9 cellular contexts compared by ENCODE assay signal in the genomic region with DNA sequence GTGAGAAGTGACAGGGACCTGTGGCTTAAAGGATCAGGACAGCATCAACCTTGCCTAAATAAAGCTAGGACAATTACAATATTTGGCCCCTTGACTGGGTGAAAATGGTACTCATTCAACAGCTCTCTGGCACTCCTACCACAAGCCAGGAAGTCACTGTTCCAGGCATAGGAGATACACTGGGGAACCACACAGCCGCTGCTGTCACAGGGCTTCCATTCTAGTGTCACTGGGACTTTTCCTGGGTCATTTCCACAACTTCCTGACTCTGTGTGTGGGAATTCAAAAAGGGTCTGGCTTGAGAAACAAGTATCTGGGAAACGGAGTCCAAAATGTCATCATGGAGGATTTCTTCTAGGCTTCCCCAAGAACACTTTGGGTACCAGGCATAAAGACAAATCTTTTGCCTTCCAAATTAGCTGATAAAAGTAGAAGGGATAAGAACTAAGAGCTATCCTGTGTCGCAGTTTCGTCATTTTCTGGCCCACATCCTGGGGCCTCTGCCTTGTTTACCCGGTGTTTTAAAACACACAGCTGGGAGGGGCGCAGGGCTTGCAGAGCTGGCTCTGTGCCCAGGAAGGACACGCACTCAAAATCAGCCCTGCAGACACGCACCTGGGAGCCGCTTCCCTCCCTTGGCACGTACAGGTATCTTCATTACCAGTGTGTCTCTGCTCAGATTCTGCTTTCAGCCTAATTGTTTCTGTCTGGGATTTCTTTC. TPM values are rescaled to one million over a fixed set of nuclear protein-coding genes. Genes with fewer than 3 reads are reported as not detected.
DNase-seq lines count a peak whose midpoint lies in the region; ATAC-seq and TF ChIP-seq lines count a peak whose summit lies in the region.
"Had no signal": no experiment of that assay in that cellular context is flagged by ENCODE, and none has a peak within 500 bp of the region (broad histone marks: within the 10 kb centered on the region; RNA-seq: fewer than 3 reads in every experiment).

No MANE protein-coding gene starts in this region.

- no peaks in the 10 kb centered on the region for H3K9me3 ChIP-seq in adrenal gland (replicated peaks in 1 of 3)

- DNase-seq in M059J (ENCODE audit: low read depth) (peak; percentile 34), RPMI7951 (ENCODE audit: low read depth) (peak; percentile 17), adrenal gland (peak in 4 of 7 donors; percentile 25 to 58 (median 28)), natural killer cell (no peak), dorsolateral prefrontal cortex (no peak), hippocampal formation (lab: John Stamatoyannopoulos, UW) (no peak)

- ATAC-seq in natural killer cell, result peak in 2 of 3 donors; percentile 32 to 59
- ATAC-seq in HG02623 (IDR thresholded peaks at IDR 0.05; ENCODE audit: unreplicated experiment), result no peak
- no peak for ATAC-seq in GM19467 (IDR thresholded peaks at IDR 0.05; ENCODE audit: unreplicated experiment)

- TF ChIP-seq POLR2A in adrenal gland (IDR thresholded peaks at IDR 0.05), result no peak

- intact Hi-C loops in adrenal gland (cut with DNase I), result no loop called here
- intact Hi-C loops in natural killer cell (cut with micrococcal nuclease), result no loop called here
- intact Hi-C loops in dorsolateral prefrontal cortex (cut with DNase I), result no loop called here

- H3K36me3 Mint-ChIP-seq in natural killer cell, result no peaks in the 10 kb centered on the region

- no peak overlapping the region for H3K4me3 Mint-ChIP-seq in natural killer cell

- TF ChIP-seq CTCF in adrenal gland (IDR thresholded peaks at IDR 0.05), result no peak
- no peak for TF ChIP-seq CTCF in natural killer cell (IDR thresholded peaks at IDR 0.05)
- TF ChIP-seq CTCF in dorsolateral prefrontal cortex (IDR thresholded peaks at IDR 0.05 in 54 of 56, conservative IDR thresholded peaks at IDR 0.05 in 2 of 56; ENCODE audit: low read depth in 1 of 56, partially characterized antibody in 56 of 56), result no peak

- H3K4me3 ChIP-seq in adrenal gland, result no peak overlapping the region
- no peak overlapping the region for H3K4me3 ChIP-seq in dorsolateral prefrontal cortex

- H3K4me1 Mint-ChIP-seq in natural killer cell, result no peaks in the 10 kb centered on the region

- no peaks in the 10 kb centered on the region for H3K9me3 Mint-ChIP-seq in natural killer cell

- H3K27me3 ChIP-seq in adrenal gland, result no peaks in the 10 kb centered on the region
- H3K27me3 ChIP-seq in dorsolateral prefrontal cortex, result no peaks in the 10 kb centered on the region

- 36 to 50% (median 42%) methylated on average over 10 of the region's 10 CpGs for WGBS in adrenal gland, 4 donors

- H3K27ac ChIP-seq in adrenal gland (no peak overlapping the region), dorsolateral prefrontal cortex (no peak overlapping the region)

- H3K27ac Mint-ChIP-seq in natural killer cell, result no peak overlapping the region

- peaks cover 0 to 5% of the 10 kb centered on the region in 2 donors for H3K27me3 Mint-ChIP-seq in natural killer cell (ENCODE audit: low read depth in 2 of 2)

- H3K36me3 ChIP-seq in adrenal gland (replicated peaks in 1 of 2), result no peaks in the 10 kb centered on the region

- peaks cover 5 to 14% of the 10 kb centered on the region in 2 donors for H3K4me1 ChIP-seq in adrenal gland (replicated peaks in 1 of 2)

RNA-seq across cellular contexts. Expression of a gene that starts 38.0 kb away (rescaled TPM):
- total RNA-seq in M059J (2014; rRNA removed; shearing (Covaris generic)), result not detected in 2 replicates
- not detected in 2 replicates for total RNA-seq in RPMI7951 (2014; rRNA removed; shearing (Covaris generic))
- total RNA-seq in adrenal gland, result 1 to 10 TPM in 2 of 8 donors, under 1 TPM in 2, not detected in 4; 0.18 to 1.4 (median 0.72) TPM
- polyA plus RNA-seq in adrenal gland, result 1 to 10 TPM in 1 of 3 donors, under 1 TPM in 2; 0.27 to 3.2 (median 0.72) TPM
- under 1 TPM in 1 of 3 donors, not detected in 2; 0.40 TPM for total RNA-seq in natural killer cell
- 1 to 10 TPM in 24 of 120 experiments, under 1 TPM in 78, not detected in 18; 0.18 to 2.3 (median 0.69) TPM for total RNA-seq in dorsolateral prefrontal cortex
- total RNA-seq: HT1080 had no signal

RNA-seq across cellular contexts. Expression of a gene that starts 41.7 kb away (rescaled TPM):
- total RNA-seq in M059J (2014; rRNA removed; shearing (Covaris generic)), result 21.2 and 26.0 TPM in 2 replicates
- total RNA-seq in RPMI7951 (2014; rRNA removed; shearing (Covaris generic)), result 13.8 and 18.5 TPM in 2 replicates
- total RNA-seq in adrenal gland (10 to 100 TPM; 12.2 to 30.2 (median 21.7) TPM), natural killer cell (10 to 100 TPM; 26.9 to 36.3 (median 35.2) TPM), dorsolateral prefrontal cortex (10 to 100 TPM; 15.4 to 34.0 (median 23.6) TPM)
- polyA plus RNA-seq in adrenal gland, result 10 to 100 TPM in 2 of 3 donors, 1 to 10 TPM in 1; 8.7 to 15.1 (median 11.1) TPM

Comparison
In these comparisons a context has a peak if more than half of its experiments do, and no peak if none do; other contexts are left out.
1. DNase-seq: peak in M059J (single experiment), RPMI7951 (single experiment) and adrenal gland (4 of 7); none in natural killer cell (single experiment), dorsolateral prefrontal cortex (0 of 10) and hippocampal formation (0 of 2).
2. ATAC-seq: peak in natural killer cell (2 of 3); none in HG02623 (single experiment) and GM19467 (single experiment).